ENCODE assay signal across 8 cellular contexts in genomic region chr9:135500525-135501260, GRCh38. TPM values are rescaled to one million over a fixed set of nuclear protein-coding genes. Genes with fewer than 3 reads are reported as not detected.
DNase-seq lines count a peak whose midpoint lies in the region; ATAC-seq and TF ChIP-seq lines count a peak whose summit lies in the region.

Gene MRPS2 (plus strand): TSS chr9:135500682. CDS start chr9:135500711, 29 bp downstream.

- peaks cover 25% of the 10 kb centered on the region for H3K4me1 Mint-ChIP-seq in activated CD4-positive, alpha-beta memory T cell treated with anti-CD3 and anti-CD28 coated beads, Interleukin-2, amount 10 ng/mL, durations not matched to agents 7 days and 5 days

- peak within 1 kb of the TSS; percentile 90 for H3K4me3 ChIP-seq in lung

- peak within 1 kb of the TSS; percentile 56 to 68 for H3K27ac ChIP-seq in lung (ENCODE audit: low read depth in 1 of 2, low read length in 1 of 2)

- H3K9me3 Mint-ChIP-seq in activated CD4-positive, alpha-beta memory T cell treated with anti-CD3 and anti-CD28 coated beads, Interleukin-2, amount 10 ng/mL, durations not matched to agents 7 days and 5 days = no peaks in the 10 kb centered on the region

- peaks cover 8 to 16% of the 10 kb centered on the region in 2 donors for H3K4me1 ChIP-seq in lung (ENCODE audit: control insufficient read depth in 2 of 2, insufficient read depth in 2 of 2, low read length in 2 of 2)

- WGBS in lung, 2 donors = 0 to 1% methylated on average over 82 to 92 of the region's 92 CpGs

- DNase-seq in AG09319 (ENCODE audit: extremely low read depth, low read depth) (peak; percentile 61), NCI-H526 treated with DMSO at 0.1 percent for 48 hours (lab: John Stamatoyannopoulos, UW) (peak; percentile 40), ecto neural progenitor cell (ENCODE audit: low spot score) (peak; percentile 96), lung (ENCODE audit: low spot score) (peak; percentile 87)
- DNase-seq in activated CD4-positive, alpha-beta memory T cell treated with anti-CD3 and anti-CD28 coated beads, Interleukin-2, amount 10 ng/mL, durations not matched to agents 7 days and 5 days = peak; percentile 89
- peak; percentile 71 to 78 (median 77) for DNase-seq in stimulated activated CD4-positive, alpha-beta T cell treated with anti-CD3 and anti-CD28 coated beads, TNF-alpha, amount 100 ng/mL, for 24 hours (ENCODE audit: low read depth in 3 of 3)

- H3K27ac Mint-ChIP-seq in activated CD4-positive, alpha-beta memory T cell treated with anti-CD3 and anti-CD28 coated beads, Interleukin-2, amount 10 ng/mL, durations not matched to agents 7 days and 5 days = peak within 1 kb of the TSS; percentile 81

- peaks cover 22% of the 10 kb centered on the region for H3K36me3 Mint-ChIP-seq in activated CD4-positive, alpha-beta memory T cell treated with anti-CD3 and anti-CD28 coated beads, Interleukin-2, amount 10 ng/mL, durations not matched to agents 7 days and 5 days (ENCODE audit: low read depth)

- TF ChIP-seq CTCF in AG09319 (IDR thresholded peaks at IDR 0.05; ENCODE audit: low read depth, low read length) (peak; percentile 71), lung (IDR thresholded peaks at IDR 0.05; ENCODE audit: control extremely low read depth, extremely low read depth) (peak; percentile 77)

- H3K9me3 ChIP-seq in lung (ENCODE audit: control insufficient read depth in 2 of 2, insufficient read depth in 1 of 2, low read length in 1 of 2) = no peaks in the 10 kb centered on the region

- no peaks in the 10 kb centered on the region for H3K27me3 ChIP-seq in lung (ENCODE audit: control insufficient read depth, insufficient read depth)

- CTCF ChIA-PET in activated CD4-positive, alpha-beta memory T cell treated with anti-CD3 and anti-CD28 coated beads, Interleukin-2, amount 10 ng/mL, durations not matched to agents 7 days and 5 days (lab: Charles Lee) = interaction anchor here (1.1 kb wide), 1 partner anchor 32 kb away, joined by 3 read pairs; no protein-coding TSS in a partner anchor

- POLR2A ChIA-PET in activated CD4-positive, alpha-beta memory T cell treated with anti-CD3 and anti-CD28 coated beads, Interleukin-2, amount 10 ng/mL, durations not matched to agents 7 days and 5 days (lab: Charles Lee) = interaction anchor here (1.0 to 2.7 kb wide), 4 partner anchors 12 to 31 kb away, joined by 4 to 9 read pairs (median 4); no protein-coding TSS in a partner anchor

- H3K4me3 Mint-ChIP-seq in activated CD4-positive, alpha-beta memory T cell treated with anti-CD3 and anti-CD28 coated beads, Interleukin-2, amount 10 ng/mL, durations not matched to agents 7 days and 5 days = peak within 1 kb of the TSS; percentile 90

- H3K36me3 ChIP-seq in lung (ENCODE audit: control insufficient read depth in 2 of 2, insufficient read depth in 2 of 2, low read length in 2 of 2) = peaks cover 0 to 32% of the 10 kb centered on the region in 2 donors

- peaks cover 11% of the 10 kb centered on the region for H3K27me3 Mint-ChIP-seq in activated CD4-positive, alpha-beta memory T cell treated with anti-CD3 and anti-CD28 coated beads, Interleukin-2, amount 10 ng/mL, durations not matched to agents 7 days and 5 days

- ATAC-seq in GM18909 (IDR thresholded peaks at IDR 0.05; ENCODE audit: poor library complexity, unreplicated experiment) = peak; percentile 82
- ATAC-seq in HG03196 (IDR thresholded peaks at IDR 0.05; ENCODE audit: unreplicated experiment) = peak; percentile 83
- ATAC-seq in lung (ENCODE audit: insufficient read depth, low FRiP score) = peak; percentile 96

RNA-seq across cellular contexts. Expression of gene MRPS2, which starts in this region (rescaled TPM):
- 10 to 100 TPM; 33.8 to 37.5 TPM for total RNA-seq in activated CD4-positive, alpha-beta memory T cell treated with anti-CD3 and anti-CD28 coated beads, Interleukin-2, amount 10 ng/mL, durations not matched to agents 7 days and 5 days
- total RNA-seq in lung = 10 to 100 TPM; 18.2 to 30.5 TPM
- polyA plus RNA-seq in lung = 10 to 100 TPM; 33.0 to 42.0 TPM

Comparison
In these comparisons a context has a peak if more than half of its experiments do, and no peak if none do; other contexts are left out.
1. Peak in every context shown above with its lines: DNase-seq, ATAC-seq, H3K4me3 ChIP-seq and H3K27ac ChIP-seq.
2. DNase-seq: peak in every context shown above with its lines; median percentile 96 in ecto neural progenitor cell; 89 in activated CD4-positive, alpha-beta memory T cell treated with anti-CD3 and anti-CD28 coated beads, Interleukin-2, amount 10 ng/mL, durations not matched to agents 7 days and 5 days; 87 in lung; 77 in stimulated activated CD4-positive, alpha-beta T cell treated with anti-CD3 and anti-CD28 coated beads, TNF-alpha, amount 100 ng/mL, for 24 hours; 61 in AG09319; 40 in NCI-H526 treated with DMSO at 0.1 percent for 48 hours.